In the genomic region with DNA sequence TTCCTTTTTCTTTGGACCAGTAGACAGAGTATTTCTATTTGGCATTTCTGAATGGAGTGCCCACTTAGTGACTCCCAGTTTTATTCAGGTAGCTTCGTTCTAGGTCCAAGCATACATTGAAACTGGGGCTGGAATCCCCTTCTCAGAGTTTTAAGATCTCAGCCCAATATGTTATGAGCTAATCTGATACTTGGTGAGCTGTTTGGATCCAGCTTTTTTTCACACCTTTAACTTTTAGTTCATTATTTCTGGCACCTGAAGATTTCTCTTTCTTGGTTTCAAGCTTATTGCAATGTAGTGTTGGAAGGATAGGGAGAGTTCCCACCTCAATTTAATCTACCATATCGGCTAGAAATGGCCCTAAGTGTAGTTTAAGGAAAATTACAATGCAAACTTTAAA, we compare ENCODE assay signal across 29 cellular contexts. TPM values are rescaled to one million over a fixed set of nuclear protein-coding genes. Genes with fewer than 3 reads are reported as not detected.
"Had no signal": no experiment of that assay in that cellular context is flagged by ENCODE, and none has a peak within 500 bp of the region (broad histone marks: within the 10 kb centered on the region; RNA-seq: fewer than 3 reads in every experiment).

No MANE protein-coding gene starts in this region.

- H3K9me3 ChIP-seq: suprapubic skin, testis, thyroid gland, upper lobe of right lung, uterus, vagina had no signal

- ATAC-seq: stimulated activated effector memory CD8-positive, alpha-beta T cell treated with anti-CD3 and anti-CD28 coated beads, Interleukin-12 subunit alpha, Interleukin-12 subunit beta, amount 100 ng/mL, for 72 hours; stimulated activated memory B cell treated with anti-CD40 and anti-IgM and Interleukin-4, amounts not matched to agents 10 μg/mL and 1 μg/mL and 100 μg/mL, for 72 hours; stimulated activated naive B cell treated with anti-CD40 and anti-IgM and Interleukin-4, amounts not matched to agents 10 μg/mL and 1 μg/mL and 100 μg/mL, for 72 hours; stimulated activated naive CD8-positive, alpha-beta T cell treated with anti-CD3 and anti-CD28 coated beads, Interleukin-15, amount 100 ng/mL, for 72 hours; stimulated activated naive CD8-positive, alpha-beta T cell treated with anti-CD3 and anti-CD28 coated beads, Interleukin-15, Interleukin-2, amounts not matched to agents 100 U/mL and 50 U/mL, for 24 hours; upper lobe of right lung had no signal

- H3K36me3 ChIP-seq: stomach, suprapubic skin, thoracic aorta, thyroid gland, tibial artery, tibial nerve, transverse colon, upper lobe of left lung, upper lobe of right lung, uterus, vagina had no signal

- H3K4me3 ChIP-seq: stomach, suprapubic skin, testis, thoracic aorta, thyroid gland, tibial artery, tibial nerve, transverse colon, upper lobe of left lung, upper lobe of right lung, uterus, vagina had no signal

- H3K27me3 ChIP-seq: stomach, suprapubic skin, testis, thyroid gland, tibial artery, tibial nerve, transverse colon, upper lobe of left lung, upper lobe of right lung, uterus, vagina had no signal

- H3K4me1 ChIP-seq: stomach, suprapubic skin, testis, thyroid gland, tibial artery, tibial nerve, transverse colon, upper lobe of left lung, upper lobe of right lung, uterus, vagina had no signal

- DNase-seq: stimulated activated CD4-positive, alpha-beta T cell treated with anti-CD3 and anti-CD28 coated beads, Interleukin-2, amount 100 ng/mL, for 48 hours; stimulated activated CD4-positive, alpha-beta T cell treated with anti-CD3 and anti-CD28 coated beads, Interleukin-4, amount 100 ng/mL, for 1 hour; stimulated activated CD4-positive, alpha-beta T cell treated with anti-CD3 and anti-CD28 coated beads, Interleukin-4, amount 100 ng/mL, for 24 hours; stimulated activated CD4-positive, alpha-beta T cell treated with anti-CD3 and anti-CD28 coated beads, Interleukin-4, amount 100 ng/mL, for 4 hours; stimulated activated CD8-positive, alpha-beta memory T cell treated with anti-CD3 and anti-CD28 coated beads, Interleukin-4, amount 100 ng/mL, for 48 hours; stimulated activated naive B cell treated with anti-CD40 and anti-IgM and Interleukin-4, amounts not matched to agents 10 μg/mL and 1 μg/mL and 100 μg/mL, for 72 hours; stimulated activated naive CD4-positive, alpha-beta T cell; stimulated activated naive CD4-positive, alpha-beta T cell treated with Interleukin-2 at 50 U/mL for 16 hours; stimulated activated naive CD8-positive, alpha-beta T cell treated with anti-CD3 and anti-CD28 coated beads, Interleukin-15, amount 100 ng/mL, for 72 hours; stimulated activated naive CD8-positive, alpha-beta T cell treated with anti-CD3 and anti-CD28 coated beads, Interleukin-15, Interleukin-2, amounts not matched to agents 100 U/mL and 50 U/mL, for 24 hours; stomach; substantia nigra; testis; thyroid gland; tibial artery; transverse colon; trophoblast cell; upper lobe of left lung; upper lobe of right lung; uterus had no signal

- FAIRE-seq: urothelium cell line had no signal

- H3K27ac ChIP-seq: stomach, suprapubic skin, testis, thoracic aorta, thyroid gland, tibial artery, tibial nerve, transverse colon, upper lobe of left lung, upper lobe of right lung, uterus, vagina had no signal

RNA-seq across cellular contexts. Expression of gene CCDC198, which starts 53.5 kb away (rescaled TPM):
- total RNA-seq: subcutaneous adipose tissue, suprapubic skin, temporal lobe, testis, thoracic aorta, thyroid gland, transverse colon, upper lobe of left lung, upper lobe of right lung, vagina had no signal
